Comparison of ENCODE assay signal across 1 cellular context in genomic region chr1:22976461-22977243, GRCh38.
TF ChIP-seq lines count a peak whose summit lies in the region.

No MANE protein-coding gene starts in this region.

TF ChIP-seq in HepG2, 621 proteins besides CTCF, POLR2A, EP300 and RAD21 (continues in another document):
- TF ChIP-seq, protein P1, sequence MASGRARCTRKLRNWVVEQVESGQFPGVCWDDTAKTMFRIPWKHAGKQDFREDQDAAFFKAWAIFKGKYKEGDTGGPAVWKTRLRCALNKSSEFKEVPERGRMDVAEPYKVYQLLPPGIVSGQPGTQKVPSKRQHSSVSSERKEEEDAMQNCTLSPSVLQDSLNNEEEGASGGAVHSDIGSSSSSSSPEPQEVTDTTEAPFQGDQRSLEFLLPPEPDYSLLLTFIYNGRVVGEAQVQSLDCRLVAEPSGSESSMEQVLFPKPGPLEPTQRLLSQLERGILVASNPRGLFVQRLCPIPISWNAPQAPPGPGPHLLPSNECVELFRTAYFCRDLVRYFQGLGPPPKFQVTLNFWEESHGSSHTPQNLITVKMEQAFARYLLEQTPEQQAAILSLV (CRISPR knock-in tag; IDR thresholded peaks at IDR 0.05; ENCODE audit: borderline replicate concordance): no peak
- no peak for TF ChIP-seq ATF7-NPFF (CRISPR knock-in tag; IDR thresholded peaks at IDR 0.05; ENCODE audit: low read depth)
- TF ChIP-seq, protein P2, sequence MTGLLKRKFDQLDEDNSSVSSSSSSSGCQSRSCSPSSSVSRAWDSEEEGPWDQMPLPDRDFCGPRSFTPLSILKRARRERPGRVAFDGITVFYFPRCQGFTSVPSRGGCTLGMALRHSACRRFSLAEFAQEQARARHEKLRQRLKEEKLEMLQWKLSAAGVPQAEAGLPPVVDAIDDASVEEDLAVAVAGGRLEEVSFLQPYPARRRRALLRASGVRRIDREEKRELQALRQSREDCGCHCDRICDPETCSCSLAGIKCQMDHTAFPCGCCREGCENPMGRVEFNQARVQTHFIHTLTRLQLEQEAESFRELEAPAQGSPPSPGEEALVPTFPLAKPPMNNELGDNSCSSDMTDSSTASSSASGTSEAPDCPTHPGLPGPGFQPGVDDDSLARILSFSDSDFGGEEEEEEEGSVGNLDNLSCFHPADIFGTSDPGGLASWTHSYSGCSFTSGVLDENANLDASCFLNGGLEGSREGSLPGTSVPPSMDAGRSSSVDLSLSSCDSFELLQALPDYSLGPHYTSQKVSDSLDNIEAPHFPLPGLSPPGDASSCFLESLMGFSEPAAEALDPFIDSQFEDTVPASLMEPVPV (CRISPR knock-in tag; IDR thresholded peaks at IDR 0.05): no peak
- no peak for TF ChIP-seq ZNF687 (CRISPR knock-in tag; IDR thresholded peaks at IDR 0.05)
- TF ChIP-seq LCORL (IDR thresholded peaks at IDR 0.05): no peak
- TF ChIP-seq LCORL (CRISPR knock-in tag; IDR thresholded peaks at IDR 0.05): peak; percentile 35; the same call in 1 of the 2 replicates
- TF ChIP-seq AHR (CRISPR knock-in tag; IDR thresholded peaks at IDR 0.05): no peak
- no peak for TF ChIP-seq FOXK1 (CRISPR knock-in tag; IDR thresholded peaks at IDR 0.05; ENCODE audit: borderline replicate concordance, low read depth)
- TF ChIP-seq, protein P3, sequence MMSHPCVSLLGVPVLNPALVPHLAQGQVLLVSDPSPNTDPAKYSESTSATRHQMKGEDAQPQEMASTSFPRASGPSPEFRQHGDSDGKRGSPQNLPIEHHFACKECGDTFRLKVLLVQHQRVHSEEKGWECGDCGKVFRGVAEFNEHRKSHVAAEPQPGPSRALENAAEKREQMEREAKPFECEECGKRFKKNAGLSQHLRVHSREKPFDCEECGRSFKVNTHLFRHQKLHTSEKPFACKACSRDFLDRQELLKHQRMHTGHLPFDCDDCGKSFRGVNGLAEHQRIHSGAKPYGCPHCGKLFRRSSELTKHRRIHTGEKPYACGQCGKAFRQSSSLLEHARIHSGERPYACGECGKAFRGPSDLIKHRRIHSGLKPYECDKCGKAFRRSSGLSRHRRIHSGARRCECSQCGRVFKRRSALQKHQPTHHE (CRISPR knock-in tag; IDR thresholded peaks at IDR 0.05; ENCODE audit: borderline replicate concordance): no peak
- TF ChIP-seq DDIT3 (CRISPR knock-in tag; IDR thresholded peaks at IDR 0.05): no peak
- TF ChIP-seq KDM1A (CRISPR knock-in tag; IDR thresholded peaks at IDR 0.05): peak; percentile 76; the same call in 1 of the 2 replicates
- TF ChIP-seq ZNF549 (CRISPR knock-in tag; IDR thresholded peaks at IDR 0.05): no peak
- TF ChIP-seq, protein P4, sequence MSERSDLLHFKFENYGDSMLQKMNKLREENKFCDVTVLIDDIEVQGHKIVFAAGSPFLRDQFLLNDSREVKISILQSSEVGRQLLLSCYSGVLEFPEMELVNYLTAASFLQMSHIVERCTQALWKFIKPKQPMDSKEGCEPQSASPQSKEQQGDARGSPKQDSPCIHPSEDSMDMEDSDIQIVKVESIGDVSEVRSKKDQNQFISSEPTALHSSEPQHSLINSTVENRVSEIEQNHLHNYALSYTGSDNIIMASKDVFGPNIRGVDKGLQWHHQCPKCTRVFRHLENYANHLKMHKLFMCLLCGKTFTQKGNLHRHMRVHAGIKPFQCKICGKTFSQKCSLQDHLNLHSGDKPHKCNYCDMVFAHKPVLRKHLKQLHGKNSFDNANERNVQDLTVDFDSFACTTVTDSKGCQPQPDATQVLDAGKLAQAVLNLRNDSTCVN (CRISPR knock-in tag; IDR thresholded peaks at IDR 0.05; ENCODE audit: borderline replicate concordance): no peak
- TF ChIP-seq ZNF30 (CRISPR knock-in tag; IDR thresholded peaks at IDR 0.05): no peak
- no peak for TF ChIP-seq SP4 (CRISPR knock-in tag; IDR thresholded peaks at IDR 0.05)
- TF ChIP-seq, protein P5, sequence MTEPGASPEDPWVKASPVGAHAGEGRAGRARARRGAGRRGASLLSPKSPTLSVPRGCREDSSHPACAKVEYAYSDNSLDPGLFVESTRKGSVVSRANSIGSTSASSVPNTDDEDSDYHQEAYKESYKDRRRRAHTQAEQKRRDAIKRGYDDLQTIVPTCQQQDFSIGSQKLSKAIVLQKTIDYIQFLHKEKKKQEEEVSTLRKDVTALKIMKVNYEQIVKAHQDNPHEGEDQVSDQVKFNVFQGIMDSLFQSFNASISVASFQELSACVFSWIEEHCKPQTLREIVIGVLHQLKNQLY (CRISPR knock-in tag; IDR thresholded peaks at IDR 0.05): no peak
- TF ChIP-seq, protein P6, sequence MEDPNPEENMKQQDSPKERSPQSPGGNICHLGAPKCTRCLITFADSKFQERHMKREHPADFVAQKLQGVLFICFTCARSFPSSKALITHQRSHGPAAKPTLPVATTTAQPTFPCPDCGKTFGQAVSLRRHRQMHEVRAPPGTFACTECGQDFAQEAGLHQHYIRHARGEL (CRISPR knock-in tag; IDR thresholded peaks at IDR 0.05): no peak
- TF ChIP-seq CERS6 (CRISPR knock-in tag; IDR thresholded peaks at IDR 0.05): no peak
- TF ChIP-seq CHD4 (IDR thresholded peaks at IDR 0.05; ENCODE audit: borderline replicate concordance, low read length): peak; percentile 69; the same call in 1 of the 2 replicates
- TF ChIP-seq, protein P7, sequence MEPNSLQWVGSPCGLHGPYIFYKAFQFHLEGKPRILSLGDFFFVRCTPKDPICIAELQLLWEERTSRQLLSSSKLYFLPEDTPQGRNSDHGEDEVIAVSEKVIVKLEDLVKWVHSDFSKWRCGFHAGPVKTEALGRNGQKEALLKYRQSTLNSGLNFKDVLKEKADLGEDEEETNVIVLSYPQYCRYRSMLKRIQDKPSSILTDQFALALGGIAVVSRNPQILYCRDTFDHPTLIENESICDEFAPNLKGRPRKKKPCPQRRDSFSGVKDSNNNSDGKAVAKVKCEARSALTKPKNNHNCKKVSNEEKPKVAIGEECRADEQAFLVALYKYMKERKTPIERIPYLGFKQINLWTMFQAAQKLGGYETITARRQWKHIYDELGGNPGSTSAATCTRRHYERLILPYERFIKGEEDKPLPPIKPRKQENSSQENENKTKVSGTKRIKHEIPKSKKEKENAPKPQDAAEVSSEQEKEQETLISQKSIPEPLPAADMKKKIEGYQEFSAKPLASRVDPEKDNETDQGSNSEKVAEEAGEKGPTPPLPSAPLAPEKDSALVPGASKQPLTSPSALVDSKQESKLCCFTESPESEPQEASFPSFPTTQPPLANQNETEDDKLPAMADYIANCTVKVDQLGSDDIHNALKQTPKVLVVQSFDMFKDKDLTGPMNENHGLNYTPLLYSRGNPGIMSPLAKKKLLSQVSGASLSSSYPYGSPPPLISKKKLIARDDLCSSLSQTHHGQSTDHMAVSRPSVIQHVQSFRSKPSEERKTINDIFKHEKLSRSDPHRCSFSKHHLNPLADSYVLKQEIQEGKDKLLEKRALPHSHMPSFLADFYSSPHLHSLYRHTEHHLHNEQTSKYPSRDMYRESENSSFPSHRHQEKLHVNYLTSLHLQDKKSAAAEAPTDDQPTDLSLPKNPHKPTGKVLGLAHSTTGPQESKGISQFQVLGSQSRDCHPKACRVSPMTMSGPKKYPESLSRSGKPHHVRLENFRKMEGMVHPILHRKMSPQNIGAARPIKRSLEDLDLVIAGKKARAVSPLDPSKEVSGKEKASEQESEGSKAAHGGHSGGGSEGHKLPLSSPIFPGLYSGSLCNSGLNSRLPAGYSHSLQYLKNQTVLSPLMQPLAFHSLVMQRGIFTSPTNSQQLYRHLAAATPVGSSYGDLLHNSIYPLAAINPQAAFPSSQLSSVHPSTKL (CRISPR knock-in tag; IDR thresholded peaks at IDR 0.05): 0 out of 2 replicates have a peak, but pooled peaks have one; percentile 9
- TF ChIP-seq ZNF329 (CRISPR knock-in tag; IDR thresholded peaks at IDR 0.05; ENCODE audit: low read depth): no peak
- TF ChIP-seq ZNF460 (CRISPR knock-in tag; IDR thresholded peaks at IDR 0.05; ENCODE audit: borderline replicate concordance): no peak
- TF ChIP-seq YY1 (IDR thresholded peaks at IDR 0.05; ENCODE audit: insufficient read depth, insufficient replicate concordance, low read depth, low read length): peak; percentile 82
- TF ChIP-seq, protein P8, sequence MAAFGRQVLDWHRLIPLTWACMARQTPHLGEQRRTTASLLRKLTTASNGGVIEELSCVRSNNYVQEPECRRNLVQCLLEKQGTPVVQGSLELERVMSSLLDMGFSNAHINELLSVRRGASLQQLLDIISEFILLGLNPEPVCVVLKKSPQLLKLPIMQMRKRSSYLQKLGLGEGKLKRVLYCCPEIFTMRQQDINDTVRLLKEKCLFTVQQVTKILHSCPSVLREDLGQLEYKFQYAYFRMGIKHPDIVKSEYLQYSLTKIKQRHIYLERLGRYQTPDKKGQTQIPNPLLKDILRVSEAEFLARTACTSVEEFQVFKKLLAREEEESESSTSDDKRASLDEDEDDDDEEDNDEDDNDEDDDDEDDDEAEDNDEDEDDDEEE (CRISPR knock-in tag; IDR thresholded peaks at IDR 0.05): no peak
- TF ChIP-seq GABPB1 (CRISPR knock-in tag; IDR thresholded peaks at IDR 0.05): no peak
- TF ChIP-seq ZFP36L2 (CRISPR knock-in tag; IDR thresholded peaks at IDR 0.05): no peak
- no peak for TF ChIP-seq IRX3 (CRISPR knock-in tag; IDR thresholded peaks at IDR 0.05; ENCODE audit: borderline replicate concordance, low read depth)
- TF ChIP-seq SIX1 (CRISPR knock-in tag; IDR thresholded peaks at IDR 0.05; ENCODE audit: borderline replicate concordance): no peak
- peak; percentile 61; the same call in 1 of the 2 replicates for TF ChIP-seq RCOR2 (CRISPR knock-in tag; IDR thresholded peaks at IDR 0.05)
- TF ChIP-seq DR1 (CRISPR knock-in tag; IDR thresholded peaks at IDR 0.05): no peak
- TF ChIP-seq, protein P9, sequence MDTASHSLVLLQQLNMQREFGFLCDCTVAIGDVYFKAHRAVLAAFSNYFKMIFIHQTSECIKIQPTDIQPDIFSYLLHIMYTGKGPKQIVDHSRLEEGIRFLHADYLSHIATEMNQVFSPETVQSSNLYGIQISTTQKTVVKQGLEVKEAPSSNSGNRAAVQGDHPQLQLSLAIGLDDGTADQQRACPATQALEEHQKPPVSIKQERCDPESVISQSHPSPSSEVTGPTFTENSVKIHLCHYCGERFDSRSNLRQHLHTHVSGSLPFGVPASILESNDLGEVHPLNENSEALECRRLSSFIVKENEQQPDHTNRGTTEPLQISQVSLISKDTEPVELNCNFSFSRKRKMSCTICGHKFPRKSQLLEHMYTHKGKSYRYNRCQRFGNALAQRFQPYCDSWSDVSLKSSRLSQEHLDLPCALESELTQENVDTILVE (CRISPR knock-in tag; IDR thresholded peaks at IDR 0.05): no peak
- TF ChIP-seq ZNF883 (CRISPR knock-in tag; IDR thresholded peaks at IDR 0.05; ENCODE audit: not compliant biosample characterization): no peak
- TF ChIP-seq ZBTB4 (CRISPR knock-in tag; IDR thresholded peaks at IDR 0.05; ENCODE audit: borderline replicate concordance): no peak
- TF ChIP-seq ZFP41 (CRISPR knock-in tag; IDR thresholded peaks at IDR 0.05; ENCODE audit: borderline replicate concordance): no peak
- peak; percentile 92 for TF ChIP-seq STAG1 (CRISPR knock-in tag; IDR thresholded peaks at IDR 0.05)
- no peak for TF ChIP-seq CREB1 (IDR thresholded peaks at IDR 0.05)
- peak; percentile 69; the same call in 1 of the 2 replicates for TF ChIP-seq CREB1 (CRISPR knock-in tag; IDR thresholded peaks at IDR 0.05)
- TF ChIP-seq NCOR1 (IDR thresholded peaks at IDR 0.05; ENCODE audit: borderline replicate concordance, low read length): 0 out of 2 replicates have a peak, but pooled peaks have one; percentile 21
